ENCODE assay signal across 15 cellular contexts in genomic region chr22:39710380-39711117, GRCh38.
"Had no signal": no experiment of that assay in that cellular context is flagged by ENCODE, and none has a peak within 500 bp of the region (broad histone marks: within the 10 kb centered on the region; RNA-seq: fewer than 3 reads in every experiment).

No MANE protein-coding gene starts in this region.

- H3K4me3 ChIP-seq: cardiac muscle cell, left lung had no signal

- H3K27ac ChIP-seq: cardiac muscle cell, left lung had no signal

- H3K27me3 ChIP-seq: cardiac muscle cell had no signal

- ATAC-seq: activated T-cell treated with anti-CD3 and anti-CD28 coated beads, Interleukin-2, amount 50 U/mL, for 4 hours; left lung; stimulated activated naive B cell treated with anti-CD40 and anti-IgM and Interleukin-4, amounts not matched to agents 10 μg/mL and 1 μg/mL and 100 μg/mL, for 72 hours; T-helper 17 cell had no signal

- DNase-seq: activated CD4-positive, alpha-beta memory T cell treated with anti-CD3 and anti-CD28 coated beads, Interleukin-2, amount 10 ng/mL, durations not matched to agents 7 days and 5 days; activated CD4-positive, alpha-beta T cell treated with anti-CD3 and anti-CD28 coated beads for 4 hours; activated effector memory CD4-positive, alpha-beta T cell treated with Interleukin-2 at 50 U/mL for 16 hours; activated naive CD4-positive, alpha-beta T cell treated with anti-CD3 and anti-CD28 coated beads, Interleukin-2, amount 50 U/mL, for 16 hours; activated T-cell treated with anti-CD3 and anti-CD28 coated beads, Interleukin-2, amount 50 U/mL, for 4 hours; erythroblast; hippocampal formation; left lung; mesenchymal stem cell; stimulated activated CD4-positive, alpha-beta T cell treated with anti-CD3 and anti-CD28 coated beads, Interleukin-2, amount 100 ng/mL, for 48 hours; stimulated activated naive B cell treated with anti-CD40 and anti-IgM and Interleukin-4, amounts not matched to agents 10 μg/mL and 1 μg/mL and 100 μg/mL, for 72 hours; substantia nigra; T-helper 17 cell; trophoblast cell had no signal

- H3K4me1 ChIP-seq: left lung had no signal

- H3K36me3 ChIP-seq: cardiac muscle cell, left lung had no signal

- H3K9me3 ChIP-seq: left lung had no signal
